15 cellular contexts compared by ENCODE assay signal in genomic region chr2:152504618-152505017, GRCh38.
DNase-seq lines count a peak whose midpoint lies in the region; ATAC-seq and TF ChIP-seq lines count a peak whose summit lies in the region.
"Had no signal": no experiment of that assay in that cellular context is flagged by ENCODE, and none has a peak within 500 bp of the region (broad histone marks: within the 10 kb centered on the region; RNA-seq: fewer than 3 reads in every experiment).

No MANE protein-coding gene starts in this region.

- TF ChIP-seq CTCF in Calu3 (IDR thresholded peaks at IDR 0.05; ENCODE audit: unreplicated experiment) = no peak
- TF ChIP-seq CTCF in epithelial cell of esophagus (IDR thresholded peaks at IDR 0.05; ENCODE audit: insufficient read depth, low read depth, low read length, missing control alignments) = no peak

- DNase-seq in Calu3 = no peak
- DNase-seq in RPMI7951 (ENCODE audit: low read depth) = peak; percentile 71
- DNase-seq in epithelial cell of esophagus (ENCODE audit: low read depth) = peak; percentile 21
- DNase-seq in pons (ENCODE audit: low spot score) = peak; percentile 41
- no peak for DNase-seq in RPMI8226
- no peak for DNase-seq in C1 segment of cervical spinal cord (lab: John Stamatoyannopoulos, UW)
- DNase-seq: activated CD4-positive, CD25-positive, alpha-beta regulatory T cell treated with anti-CD3 and anti-CD28 coated beads, Interleukin-2, amount 50 U/mL, for 72 hours; adrenal gland; effector CD8-positive, alpha-beta T cell; head of caudate nucleus; left ventricle myocardium inferior; NCI-H1694; stimulated activated CD4-positive, alpha-beta T cell treated with anti-CD3 and anti-CD28 coated beads, Interleukin-1b, Interleukin-23, amount 100 ng/mL, for 48 hours had no signal

- H3K4me3 Mint-ChIP-seq in Calu3 (ENCODE audit: low read depth, unreplicated experiment) = peak overlapping the region; percentile 45

- peaks cover 4% of the 10 kb centered on the region for H3K9me3 Mint-ChIP-seq in Calu3 (ENCODE audit: low read depth, unreplicated experiment)

- H3K36me3 Mint-ChIP-seq in Calu3 (ENCODE audit: insufficient read depth, unreplicated experiment) = peaks cover 17% of the 10 kb centered on the region

- CTCF ChIA-PET in Calu3 (lab: Charles Lee) = no interaction called here

- H3K4me1 Mint-ChIP-seq in Calu3 (ENCODE audit: low read depth, unreplicated experiment) = peaks cover 75% of the 10 kb centered on the region

- intact Hi-C loops in Calu3 (cut with micrococcal nuclease; ENCODE audit: unreplicated experiment) = loop anchor here (5.0 to 10.0 kb wide), 3 partner anchors 37 to 120 kb away; no protein-coding TSS in a partner anchor

- no peak for ATAC-seq in GM18861 (IDR thresholded peaks at IDR 0.05; ENCODE audit: unreplicated experiment)
- no peak for ATAC-seq in HG03045 (IDR thresholded peaks at IDR 0.05; ENCODE audit: unreplicated experiment)

- H3K4me3 ChIP-seq in epithelial cell of esophagus (ENCODE audit: low read length) = no peak overlapping the region

- peak overlapping the region; percentile 91 for H3K27ac Mint-ChIP-seq in Calu3 (ENCODE audit: unreplicated experiment)

- H3K27me3 Mint-ChIP-seq in Calu3 (ENCODE audit: unreplicated experiment) = no peaks in the 10 kb centered on the region

- BruUV-seq in Calu3 (replicated peaks; lab: Mats Ljungman, UMichigan) = no TSS peak

Comparison
In these comparisons a context has a peak if more than half of its experiments do, and no peak if none do; other contexts are left out.
1. DNase-seq: peak in RPMI7951 (single experiment), epithelial cell of esophagus (single experiment) and pons (single experiment); none in Calu3 (single experiment), RPMI8226 (single experiment) and C1 segment of cervical spinal cord (0 of 14).